In genomic region chr4:147492761-147493160, GRCh38 we compare ENCODE assay signal across 14 cellular contexts. TPM values are rescaled to one million over a fixed set of nuclear protein-coding genes. Genes with fewer than 3 reads are reported as not detected.
A peak's percentile ranks its signal among the peaks of the same experiment; 100 is the strongest.
DNase-seq lines count a peak whose midpoint lies in the region; ATAC-seq and TF ChIP-seq lines count a peak whose summit lies in the region.
"Had no signal": no experiment of that assay in that cellular context is flagged by ENCODE, and none has a peak within 500 bp of the region (broad histone marks: within the 10 kb centered on the region; RNA-seq: fewer than 3 reads in every experiment).

No MANE protein-coding gene starts in this region.

- H3K4me1 ChIP-seq in ACC112 (ENCODE audit: control insufficient read depth, insufficient read depth, low read length, unreplicated experiment), result peaks cover 17% of the 10 kb centered on the region
- no peaks in the 10 kb centered on the region for H3K4me1 ChIP-seq in fibroblast of lung (ENCODE audit: control insufficient read depth, extremely low read depth, insufficient read depth, low read length)
- H3K4me1 ChIP-seq: Peyer's patch had no signal

- H3K27ac ChIP-seq in ACC112 (ENCODE audit: low read depth, low read length), result peak overlapping the region; percentile 36; the same call in 1 of the 2 replicates
- no peak overlapping the region for H3K27ac ChIP-seq in fibroblast of lung (ENCODE audit: insufficient read depth, low read length)
- H3K27ac ChIP-seq: Peyer's patch had no signal

- no peaks in the 10 kb centered on the region for H3K79me2 ChIP-seq in ACC112 (ENCODE audit: control insufficient read depth, insufficient read depth, low read length, unreplicated experiment)
- no peaks in the 10 kb centered on the region for H3K79me2 ChIP-seq in fibroblast of lung (ENCODE audit: control insufficient read depth, insufficient read depth, low read length)

- H3K9me3 ChIP-seq in fibroblast of lung (ENCODE audit: control insufficient read depth, insufficient read depth, low read depth, low read length), result no peaks in the 10 kb centered on the region
- H3K9me3 ChIP-seq: Peyer's patch had no signal

- H3K4me3 ChIP-seq in ACC112 (ENCODE audit: low read depth, low read length) (no peak overlapping the region; the same call in 1 of the 2 replicates), fibroblast of lung (replicated peaks in 1 of 4; ENCODE audit: control extremely low read depth in 1 of 4, insufficient read depth in 1 of 4, low read depth in 3 of 4, low read length in 4 of 4) (no peak overlapping the region)
- H3K4me3 ChIP-seq: Peyer's patch, skin epidermis had no signal

- no peaks in the 10 kb centered on the region for H3K36me3 ChIP-seq in ACC112 (ENCODE audit: insufficient read depth, low read length)
- H3K36me3 ChIP-seq in fibroblast of lung (ENCODE audit: control insufficient read depth, insufficient read depth, low read length), result no peaks in the 10 kb centered on the region
- H3K36me3 ChIP-seq: Peyer's patch had no signal

- no peak for TF ChIP-seq CTCF in fibroblast of lung (conservative IDR thresholded peaks at IDR 0.05 in 1 of 2, IDR thresholded peaks at IDR 0.05 in 1 of 2; ENCODE audit: low read depth in 1 of 2, low read length in 2 of 2)

- DNase-seq in M059J (ENCODE audit: low read depth), result peak; percentile 22
- DNase-seq in fibroblast of lung (ENCODE audit: low read depth in 2 of 2), result peak; percentile 86 to 94
- peak; percentile 13 for DNase-seq in mucosa of gallbladder (ENCODE audit: low spot score)
- no peak for DNase-seq in NCI-H748 (lab: John Stamatoyannopoulos, UW; ENCODE audit: unreplicated experiment)
- DNase-seq in activated CD4-positive, CD25-positive, alpha-beta regulatory T cell treated with anti-CD3 and anti-CD28 coated beads, Interleukin-2, amount 50 U/mL, for 72 hours, result no peak
- DNase-seq: ACHN; activated CD8-positive, alpha-beta memory T cell treated with anti-CD3 and anti-CD28 coated beads, Interleukin-2, amount 10 ng/mL, durations not matched to agents 7 days and 5 days; effector CD4-positive, alpha-beta T cell; NCI-H345; Peyer's patch had no signal

- H3K4me2 ChIP-seq in fibroblast of lung (ENCODE audit: extremely low read depth, insufficient read depth, low read length), result peak overlapping the region; percentile 21

- no peaks in the 10 kb centered on the region for H3K27me3 ChIP-seq in ACC112 (ENCODE audit: insufficient read depth, low read length)
- H3K27me3 ChIP-seq in fibroblast of lung (ENCODE audit: control insufficient read depth, insufficient read depth, low read length), result no peaks in the 10 kb centered on the region
- H3K27me3 ChIP-seq: Peyer's patch had no signal

- ATAC-seq in HG03045 (IDR thresholded peaks at IDR 0.05; ENCODE audit: unreplicated experiment) (no peak), GM21447 (IDR thresholded peaks at IDR 0.05; ENCODE audit: unreplicated experiment) (no peak)
- ATAC-seq: activated CD8-positive, alpha-beta memory T cell treated with anti-CD3 and anti-CD28 coated beads, Interleukin-2, amount 10 ng/mL, durations not matched to agents 7 days and 5 days had no signal

- H2AFZ ChIP-seq in ACC112 (ENCODE audit: low read length, unreplicated experiment) (peak overlapping the region; percentile 61), fibroblast of lung (ENCODE audit: low read length) (no peak overlapping the region)

- no peaks in the 10 kb centered on the region for H4K20me1 ChIP-seq in fibroblast of lung (ENCODE audit: control insufficient read depth, extremely low read depth, insufficient read depth, low read length)

- no peak overlapping the region for H3K9ac ChIP-seq in fibroblast of lung (ENCODE audit: insufficient read depth, low read length)

RNA-seq across cellular contexts. Expression of gene EDNRA, which starts 11.9 kb away (rescaled TPM):
- total RNA-seq in M059J (2014; rRNA removed; shearing (Covaris generic)), result 4.3 and 6.5 TPM in 2 replicates
- 0.77 and 2.0 TPM in 2 replicates for total RNA-seq in fibroblast of lung
- 1.4 and 9.5 TPM in 2 replicates for polyA plus RNA-seq in fibroblast of lung
- polyA plus RNA-seq in fibroblast of lung (2012), result 0.67 and 4.8 TPM in 2 replicates
- polyA minus RNA-seq in fibroblast of lung (ENCODE audit: low replicate concordance), result 3.1 and 7.0 TPM in 2 replicates
- 9.7 TPM for total RNA-seq in mucosa of gallbladder
- total RNA-seq: activated CD8-positive, alpha-beta memory T cell treated with anti-CD3 and anti-CD28 coated beads, Interleukin-2, amount 10 ng/mL, durations not matched to agents 7 days and 5 days had no signal

Comparison
In these comparisons a context has a peak if more than half of its experiments do, and no peak if none do; other contexts are left out.
1. DNase-seq: peak in M059J (single experiment), fibroblast of lung (2 of 2) and mucosa of gallbladder (single experiment); none in NCI-H748 (single experiment) and activated CD4-positive, CD25-positive, alpha-beta regulatory T cell treated with anti-CD3 and anti-CD28 coated beads, Interleukin-2, amount 50 U/mL, for 72 hours (single experiment).